8 cellular contexts compared by ENCODE assay signal in the genomic region with DNA sequence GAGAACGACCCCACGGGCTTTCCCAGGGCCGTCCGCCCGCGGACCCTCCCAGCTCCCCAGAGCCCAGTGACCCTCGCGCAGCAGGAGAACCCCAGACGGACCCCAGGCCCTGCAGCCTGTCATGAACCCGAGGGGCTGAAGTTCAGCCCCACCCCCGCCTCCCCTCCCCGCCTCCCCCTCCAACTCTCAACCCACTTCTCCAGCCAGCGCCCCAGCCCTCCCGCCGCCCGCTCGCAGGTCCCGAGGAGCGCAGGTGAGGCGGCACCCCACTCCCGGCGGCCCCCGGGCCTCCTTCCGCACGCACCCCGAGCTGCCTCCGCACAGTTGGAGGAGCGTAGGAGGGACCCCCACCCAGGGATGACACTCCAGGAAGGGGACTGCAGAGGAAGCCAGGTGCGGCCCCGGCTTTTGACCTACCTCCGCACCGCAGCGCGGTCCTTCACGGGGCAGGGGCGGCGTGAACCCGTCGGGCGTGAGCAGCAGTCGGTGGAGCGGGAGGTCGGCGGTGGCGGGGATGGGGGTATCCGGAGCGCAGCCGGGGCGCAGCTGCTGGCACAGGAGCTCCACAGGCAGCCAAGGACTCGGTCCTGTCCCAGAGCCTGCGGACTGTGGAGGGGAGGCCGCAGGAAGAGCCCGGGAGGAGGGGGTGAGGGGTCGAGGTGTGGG. TPM values are rescaled to one million over a fixed set of nuclear protein-coding genes. Genes with fewer than 3 reads are reported as not detected.
DNase-seq lines count a peak whose midpoint lies in the region; ATAC-seq and TF ChIP-seq lines count a peak whose summit lies in the region.

A gene with protein sequence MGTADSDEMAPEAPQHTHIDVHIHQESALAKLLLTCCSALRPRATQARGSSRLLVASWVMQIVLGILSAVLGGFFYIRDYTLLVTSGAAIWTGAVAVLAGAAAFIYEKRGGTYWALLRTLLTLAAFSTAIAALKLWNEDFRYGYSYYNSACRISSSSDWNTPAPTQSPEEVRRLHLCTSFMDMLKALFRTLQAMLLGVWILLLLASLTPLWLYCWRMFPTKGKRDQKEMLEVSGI (plus strand): TSS at position 194 of the 666 bp plus-strand sequence. CDS start 782 bp downstream, outside the sequence.

- peaks cover 4% of the 10 kb centered on the region for H3K9me3 ChIP-seq in CD4-positive, alpha-beta T cell (ENCODE audit: control insufficient read depth, low read length)
- H3K9me3 ChIP-seq in cardiac muscle cell (ENCODE audit: low read depth) (no peaks in the 10 kb centered on the region), ovary (no peaks in the 10 kb centered on the region)

- TF ChIP-seq CTCF in CD4-positive, alpha-beta T cell (IDR thresholded peaks at IDR 0.05) = no peak
- TF ChIP-seq CTCF in cardiac muscle cell (IDR thresholded peaks at IDR 0.05; ENCODE audit: low read depth, low read length) = no peak
- TF ChIP-seq CTCF in ovary (IDR thresholded peaks at IDR 0.05) = no peak
- no peak for TF ChIP-seq CTCF in foreskin fibroblast (IDR thresholded peaks at IDR 0.05; ENCODE audit: low read depth, low read length)

- no peak within 1 kb of the TSS for H3K27ac ChIP-seq in CD4-positive, alpha-beta T cell (ENCODE audit: low read depth, low read length)
- H3K27ac ChIP-seq in cardiac muscle cell = no peak within 1 kb of the TSS
- peak within 1 kb of the TSS; percentile 68 to 70 for H3K27ac ChIP-seq in ovary

- peak in 3 of 10 experiments; percentile 13 to 16 (median 13) for DNase-seq in CD4-positive, alpha-beta T cell
- no peak for DNase-seq in activated CD4-positive, alpha-beta memory T cell treated with anti-CD3 and anti-CD28 coated beads, Interleukin-2, amount 10 ng/mL, durations not matched to agents 7 days and 5 days
- DNase-seq in cardiac muscle cell (ENCODE audit: low read depth in 1 of 2, low spot score in 1 of 2) = no peak
- peak in 3 of 5 donors; percentile 65 to 67 (median 66) for DNase-seq in ovary
- no peak for DNase-seq in stimulated activated CD8-positive, alpha-beta memory T cell treated with anti-CD3 and anti-CD28 coated beads, Interleukin-4, amount 100 ng/mL, for 48 hours
- no peak for DNase-seq in foreskin fibroblast

- no peak within 1 kb of the TSS for H3K27ac Mint-ChIP-seq in CD4-positive, alpha-beta T cell
- H3K27ac Mint-ChIP-seq in activated CD4-positive, alpha-beta memory T cell treated with anti-CD3 and anti-CD28 coated beads, Interleukin-2, amount 10 ng/mL, durations not matched to agents 7 days and 5 days = no peak within 1 kb of the TSS

- H3K9me3 Mint-ChIP-seq in CD4-positive, alpha-beta T cell = peaks cover 4% of the 10 kb centered on the region
- no peaks in the 10 kb centered on the region for H3K9me3 Mint-ChIP-seq in activated CD4-positive, alpha-beta memory T cell treated with anti-CD3 and anti-CD28 coated beads, Interleukin-2, amount 10 ng/mL, durations not matched to agents 7 days and 5 days

- H3K4me3 ChIP-seq in cardiac muscle cell = peak within 1 kb of the TSS; percentile 36
- H3K4me3 ChIP-seq in ovary = peak within 1 kb of the TSS; percentile 55
- H3K4me3 ChIP-seq in foreskin fibroblast (ENCODE audit: low read depth in 1 of 2, low read length in 2 of 2) = peak within 1 kb of the TSS in 1 of 2 donors; percentile 27

- H3K36me3 Mint-ChIP-seq in CD4-positive, alpha-beta T cell (ENCODE audit: low read depth) = no peaks in the 10 kb centered on the region
- H3K36me3 Mint-ChIP-seq in activated CD4-positive, alpha-beta memory T cell treated with anti-CD3 and anti-CD28 coated beads, Interleukin-2, amount 10 ng/mL, durations not matched to agents 7 days and 5 days (ENCODE audit: low read depth) = no peaks in the 10 kb centered on the region

- H3K4me3 Mint-ChIP-seq in CD4-positive, alpha-beta T cell = peak within 1 kb of the TSS; percentile 80
- H3K4me3 Mint-ChIP-seq in activated CD4-positive, alpha-beta memory T cell treated with anti-CD3 and anti-CD28 coated beads, Interleukin-2, amount 10 ng/mL, durations not matched to agents 7 days and 5 days = peak within 1 kb of the TSS; percentile 23

- peaks cover 18% of the 10 kb centered on the region for H3K4me1 Mint-ChIP-seq in CD4-positive, alpha-beta T cell (ENCODE audit: low read depth)
- peaks cover 10% of the 10 kb centered on the region for H3K4me1 Mint-ChIP-seq in activated CD4-positive, alpha-beta memory T cell treated with anti-CD3 and anti-CD28 coated beads, Interleukin-2, amount 10 ng/mL, durations not matched to agents 7 days and 5 days

- H3K27me3 ChIP-seq in CD4-positive, alpha-beta T cell (ENCODE audit: control insufficient read depth, insufficient read depth, low read length) = peaks cover 57% of the 10 kb centered on the region
- H3K27me3 ChIP-seq in cardiac muscle cell (peaks cover 71% of the 10 kb centered on the region), ovary (no peaks in the 10 kb centered on the region)

- ATAC-seq in CD4-positive, alpha-beta T cell (ENCODE audit: poor library complexity) = peak; percentile 60
- ATAC-seq in HG02970 (IDR thresholded peaks at IDR 0.05; ENCODE audit: low FRiP score, unreplicated experiment) (no peak), GM21576 (IDR thresholded peaks at IDR 0.05; ENCODE audit: unreplicated experiment) (no peak)

- H3K36me3 ChIP-seq in cardiac muscle cell (no peaks in the 10 kb centered on the region), ovary (no peaks in the 10 kb centered on the region)

- no peak for TF ChIP-seq POLR2A in ovary (IDR thresholded peaks at IDR 0.05)

- TF ChIP-seq EP300 in ovary (IDR thresholded peaks at IDR 0.05) = no peak

- H3K4me1 ChIP-seq in cardiac muscle cell (ENCODE audit: low read depth) = no peaks in the 10 kb centered on the region
- no peaks in the 10 kb centered on the region for H3K4me1 ChIP-seq in ovary (ENCODE audit: insufficient read depth)

- intact Hi-C loops in CD4-positive, alpha-beta T cell (cut with DNase I, micrococcal nuclease) = no loop called here
- intact Hi-C loops in ovary (cut with DNase I) = no loop called here

- CTCF ChIA-PET in CD4-positive, alpha-beta T cell (lab: Charles Lee) = no interaction called here
- CTCF ChIA-PET in activated CD4-positive, alpha-beta memory T cell treated with anti-CD3 and anti-CD28 coated beads, Interleukin-2, amount 10 ng/mL, durations not matched to agents 7 days and 5 days (lab: Charles Lee) = no interaction called here

- POLR2A ChIA-PET in CD4-positive, alpha-beta T cell (lab: Charles Lee) = no interaction called here
- POLR2A ChIA-PET in activated CD4-positive, alpha-beta memory T cell treated with anti-CD3 and anti-CD28 coated beads, Interleukin-2, amount 10 ng/mL, durations not matched to agents 7 days and 5 days (lab: Charles Lee) = no interaction called here

- H3K27me3 Mint-ChIP-seq in CD4-positive, alpha-beta T cell = peaks cover 74% of the 10 kb centered on the region
- peaks cover 52% of the 10 kb centered on the region for H3K27me3 Mint-ChIP-seq in activated CD4-positive, alpha-beta memory T cell treated with anti-CD3 and anti-CD28 coated beads, Interleukin-2, amount 10 ng/mL, durations not matched to agents 7 days and 5 days

- WGBS in ovary, 3 donors = 1 to 3% (median 1%) methylated on average over 33 to 54 of the region's 54 CpGs

RNA-seq across cellular contexts. Expression of the gene that starts here (rescaled TPM):
- total RNA-seq in CD4-positive, alpha-beta T cell = not detected
- total RNA-seq in activated CD4-positive, alpha-beta memory T cell treated with anti-CD3 and anti-CD28 coated beads, Interleukin-2, amount 10 ng/mL, durations not matched to agents 7 days and 5 days = not detected
- total RNA-seq in cardiac muscle cell (18.2 and 19.1 TPM in 2 replicates), ovary (100 to 1,000 TPM in 5 of 7 donors, 10 to 100 TPM in 2; 71.8 to 166 (median 127) TPM)
- polyA plus RNA-seq in cardiac muscle cell (32.1 and 35.7 TPM in 2 replicates), ovary (100 to 1,000 TPM in 1 of 2 donors, 10 to 100 TPM in 1; 92.7 to 143 TPM)

Comparison
In these comparisons a context has a peak if more than half of its experiments do, and no peak if none do; other contexts are left out.
1. RNA of the gene that starts here (total RNA-seq): 71.8 to 166 TPM in ovary and 18.2 to 19.1 TPM in cardiac muscle cell; not detected in CD4-positive, alpha-beta T cell and not detected in activated CD4-positive, alpha-beta memory T cell treated with anti-CD3 and anti-CD28 coated beads, Interleukin-2, amount 10 ng/mL, durations not matched to agents 7 days and 5 days; every median in the first group is over 10 times any median in the second.
2. Peak in ATAC-seq in CD4-positive, alpha-beta T cell; RNA of the gene not detected or under 1 TPM.
3. DNase-seq: peak in ovary (3 of 5); none in activated CD4-positive, alpha-beta memory T cell treated with anti-CD3 and anti-CD28 coated beads, Interleukin-2, amount 10 ng/mL, durations not matched to agents 7 days and 5 days (single experiment), cardiac muscle cell (0 of 2), stimulated activated CD8-positive, alpha-beta memory T cell treated with anti-CD3 and anti-CD28 coated beads, Interleukin-4, amount 100 ng/mL, for 48 hours (single experiment) and foreskin fibroblast (0 of 2).
4. H3K27ac ChIP-seq: peak in ovary (2 of 2); none in CD4-positive, alpha-beta T cell (single experiment) and cardiac muscle cell (single experiment).